20 cellular contexts compared by ENCODE assay signal in genomic region chr7:96933067-96933645, GRCh38.
"Had no signal": no experiment of that assay in that cellular context is flagged by ENCODE, and none has a peak within 500 bp of the region (broad histone marks: within the 10 kb centered on the region; RNA-seq: fewer than 3 reads in every experiment).

No MANE protein-coding gene starts in this region.

- H3K36me3 ChIP-seq: colonic mucosa, esophagus squamous epithelium, pancreas, spleen, tibial nerve had no signal

- H3K27me3 ChIP-seq: colonic mucosa, pancreas, spleen, testis, tibial nerve had no signal

- H3K4me3 ChIP-seq: colonic mucosa, esophagus squamous epithelium, lung, pancreas, spleen, testis, tibial nerve had no signal

- ATAC-seq: left colon; left ventricle myocardium superior; pancreas; right cardiac atrium; stimulated activated memory B cell treated with anti-CD40 and anti-IgM and Interleukin-4, amounts not matched to agents 10 μg/mL and 1 μg/mL and 100 μg/mL, for 72 hours; stimulated activated naive CD8-positive, alpha-beta T cell treated with anti-CD3 and anti-CD28 coated beads, Interleukin-15, amount 100 ng/mL, for 72 hours had no signal

- H3K4me1 ChIP-seq: colonic mucosa, esophagus squamous epithelium, pancreas, spleen, testis, tibial nerve had no signal

- DNase-seq: colonic mucosa; dermis blood vessel endothelial cell; esophagus squamous epithelium; foreskin fibroblast; left colon; left ventricle myocardium superior; mesenchymal stem cell; naive B cell; occipital lobe; pancreas; right cardiac atrium; spleen; stimulated activated CD4-positive, alpha-beta T cell treated with anti-CD3 and anti-CD28 coated beads, Interleukin-15, amount 100 ng/mL, for 24 hours; stimulated activated CD4-positive, alpha-beta T cell treated with anti-CD3 and anti-CD28 coated beads, Interleukin-1b, Interleukin-23, amount 100 ng/mL, for 48 hours; stimulated activated CD4-positive, alpha-beta T cell treated with anti-CD3 and anti-CD28 coated beads, Interleukin-4, amount 100 ng/mL, for 24 hours; stimulated activated naive CD8-positive, alpha-beta T cell treated with anti-CD3 and anti-CD28 coated beads, Interleukin-15, amount 100 ng/mL, for 72 hours; testis had no signal

- H3K9me3 ChIP-seq: colonic mucosa, esophagus squamous epithelium, pancreas, spleen, testis, tibial nerve had no signal

- H3K27ac ChIP-seq: colonic mucosa, esophagus squamous epithelium, pancreas, spleen, testis, tibial nerve had no signal
